In genomic region chr10:131786756-131787605, GRCh38 we compare ENCODE assay signal across 8 cellular contexts.
DNase-seq lines count a peak whose midpoint lies in the region; ATAC-seq and TF ChIP-seq lines count a peak whose summit lies in the region.

No MANE protein-coding gene starts in this region.

- H3K27me3 Mint-ChIP-seq in CD4-positive, alpha-beta memory T cell, result peaks cover 9 to 16% of the 10 kb centered on the region in 2 donors
- H3K27me3 Mint-ChIP-seq in H9 (ENCODE audit: low read depth), result peaks cover 7% of the 10 kb centered on the region

- H3K27ac ChIP-seq in CD4-positive, alpha-beta memory T cell (ENCODE audit: low read depth, low read length), result no peak overlapping the region
- H3K27ac ChIP-seq in H9 (ENCODE audit: insufficient read length, low read depth, low read length), result no peak overlapping the region
- H3K27ac ChIP-seq in SU-DHL-6 (ENCODE audit: low read depth, low read length), result no peak overlapping the region
- no peak overlapping the region for H3K27ac ChIP-seq in parathyroid adenoma

- no peak overlapping the region for H3T11ph ChIP-seq in H9 (ENCODE audit: low read length)

- ATAC-seq in GM19324 (IDR thresholded peaks at IDR 0.05; ENCODE audit: low FRiP score, unreplicated experiment) (no peak), HG02973 (IDR thresholded peaks at IDR 0.05; ENCODE audit: unreplicated experiment) (no peak)

- H2AK5ac ChIP-seq in H9 (ENCODE audit: insufficient read length, low read length), result no peak overlapping the region

- H3K9me3 Mint-ChIP-seq in CD4-positive, alpha-beta memory T cell, result peaks cover 0 to 11% (median 3%) of the 10 kb centered on the region in 8 donors
- H3K9me3 Mint-ChIP-seq in H9, result peaks cover 34% of the 10 kb centered on the region in 2 experiments

- no peaks in the 10 kb centered on the region for H3F3A ChIP-seq in SU-DHL-6 (ENCODE audit: insufficient read depth)

- H2BK20ac ChIP-seq in H9 (ENCODE audit: low read depth, low read length, poor library complexity, severe bottlenecking), result no peak overlapping the region

- POLR2A ChIA-PET in CD4-positive, alpha-beta memory T cell (lab: Charles Lee; ENCODE audit: partially characterized antibody), result no interaction called here

- H3K18ac ChIP-seq in H9 (ENCODE audit: insufficient read length, low read depth, low read length), result no peak overlapping the region

- H3K23me2 ChIP-seq in H9 (ENCODE audit: insufficient read length, low read depth, low read length, poor library complexity, severe bottlenecking), result no peaks in the 10 kb centered on the region

- no peaks in the 10 kb centered on the region for H4K20me1 ChIP-seq in H9 (ENCODE audit: control insufficient read depth, insufficient read depth, insufficient read length)
- H4K20me1 ChIP-seq in SU-DHL-6 (ENCODE audit: low read depth, low read length), result no peaks in the 10 kb centered on the region

- H4K5ac ChIP-seq in H9 (ENCODE audit: insufficient read length, low read depth, low read length), result no peak overlapping the region

- H3K79me2 ChIP-seq in H9 (ENCODE audit: insufficient read depth, low read length), result no peaks in the 10 kb centered on the region
- H3K79me2 ChIP-seq in SU-DHL-6 (ENCODE audit: insufficient read depth, low read length), result no peaks in the 10 kb centered on the region
- no peaks in the 10 kb centered on the region for H3K79me2 ChIP-seq in parathyroid adenoma

- intact Hi-C loops in CD4-positive, alpha-beta memory T cell (cut with micrococcal nuclease), result no loop called here

- H4K91ac ChIP-seq in H9 (ENCODE audit: insufficient read length, low read depth, low read length), result no peak overlapping the region

- H3K4me1 ChIP-seq in CD4-positive, alpha-beta memory T cell (ENCODE audit: insufficient read depth, low read length), result no peaks in the 10 kb centered on the region
- H3K4me1 ChIP-seq in H9 (ENCODE audit: insufficient read depth, low read length), result peaks cover 5% of the 10 kb centered on the region; the same call in 1 of the 2 replicates
- no peaks in the 10 kb centered on the region for H3K4me1 ChIP-seq in parathyroid adenoma

- H3K4me2 ChIP-seq in H9 (ENCODE audit: insufficient read depth, insufficient read length, low read length) (no peak overlapping the region), SU-DHL-6 (ENCODE audit: low read depth, low read length, poor library complexity, severe bottlenecking) (no peak overlapping the region), parathyroid adenoma (ENCODE audit: low read length) (no peak overlapping the region)

- no peak overlapping the region for H2BK12ac ChIP-seq in H9 (ENCODE audit: insufficient read length, low read depth, low read length)

- CTCF ChIA-PET in CD4-positive, alpha-beta memory T cell (lab: Charles Lee; ENCODE audit: partially characterized antibody), result interaction anchor here (1.1 kb wide), 1 partner anchor 23 kb away, joined by 3 read pairs; no protein-coding TSS in a partner anchor

- no peak overlapping the region for H3K56ac ChIP-seq in H9 (ENCODE audit: insufficient read length, low read depth, low read length)

- H3K14ac ChIP-seq in H9 (ENCODE audit: insufficient read depth, low read length), result no peak overlapping the region

- no peak overlapping the region for H3K4me3 Mint-ChIP-seq in CD4-positive, alpha-beta memory T cell
- no peak overlapping the region for H3K4me3 Mint-ChIP-seq in H9

- no peak overlapping the region for H3K23ac ChIP-seq in H9 (ENCODE audit: insufficient read length, low read depth, low read length)

- no peaks in the 10 kb centered on the region for H3K36me3 Mint-ChIP-seq in CD4-positive, alpha-beta memory T cell
- peaks cover 0 to 24% (median 8%) of the 10 kb centered on the region in 3 experiments; a peak in 4 of 7 replicates for H3K36me3 Mint-ChIP-seq in H9 (ENCODE audit: insufficient read depth in 1 of 3, low read depth in 3 of 3)

- H3K4ac ChIP-seq in H9 (ENCODE audit: low read depth, low read length), result no peak overlapping the region

- no CpG with 5 or more reads among the region's 13 CpGs for WGBS in H9 (ENCODE audit: extremely low coverage, insufficient read length, low lambda C conversion rate)

- no peaks in the 10 kb centered on the region for H3K27me3 ChIP-seq in CD4-positive, alpha-beta memory T cell (ENCODE audit: insufficient read depth, low read length)
- H3K27me3 ChIP-seq in H9 (ENCODE audit: insufficient read depth, low read length), result no peaks in the 10 kb centered on the region
- no peaks in the 10 kb centered on the region for H3K27me3 ChIP-seq in SU-DHL-6 (ENCODE audit: low read length)
- no peaks in the 10 kb centered on the region for H3K27me3 ChIP-seq in parathyroid adenoma (ENCODE audit: control insufficient read depth, insufficient read depth, low read length)

- H2BK120ac ChIP-seq in H9 (ENCODE audit: low read depth, low read length, poor library complexity, severe bottlenecking), result no peak overlapping the region

- no peaks in the 10 kb centered on the region for H3K36me3 ChIP-seq in CD4-positive, alpha-beta memory T cell (ENCODE audit: insufficient read depth, low read length)
- H3K36me3 ChIP-seq in SU-DHL-6 (ENCODE audit: low read length) (no peaks in the 10 kb centered on the region), parathyroid adenoma (ENCODE audit: control insufficient read depth, insufficient read depth, low read length) (no peaks in the 10 kb centered on the region)

- H3K9me3 ChIP-seq in CD4-positive, alpha-beta memory T cell (ENCODE audit: control insufficient read depth in 1 of 2, low read length in 2 of 2), result no peaks in the 10 kb centered on the region
- H3K9me3 ChIP-seq in H9 (ENCODE audit: control insufficient read depth, low read depth, low read length) (peaks cover 6% of the 10 kb centered on the region), SU-DHL-6 (ENCODE audit: insufficient read depth, low read length) (no peaks in the 10 kb centered on the region), parathyroid adenoma (ENCODE audit: control insufficient read depth, low read length) (no peaks in the 10 kb centered on the region)

- H3K4me1 Mint-ChIP-seq in CD4-positive, alpha-beta memory T cell, result no peaks in the 10 kb centered on the region
- H3K4me1 Mint-ChIP-seq in H9, result peaks cover 13 to 16% of the 10 kb centered on the region in 2 experiments

- H2BK15ac ChIP-seq in H9 (ENCODE audit: low read depth, low read length), result no peak overlapping the region

- H3K9me2 ChIP-seq in SU-DHL-6 (replicated peaks; ENCODE audit: insufficient read depth, low read length), result no peaks in the 10 kb centered on the region

- H4K8ac ChIP-seq in H9 (replicated peaks; ENCODE audit: insufficient read length, low read depth, low read length), result no peak overlapping the region

- H2AFZ ChIP-seq in H9 (ENCODE audit: low read length), result no peak overlapping the region
- no peak overlapping the region for H2AFZ ChIP-seq in SU-DHL-6 (ENCODE audit: low read depth, low read length, severe bottlenecking)
- no peak overlapping the region for H2AFZ ChIP-seq in parathyroid adenoma

- H3K9ac ChIP-seq in H9 (ENCODE audit: extremely low read depth, insufficient read length, low read length) (no peak overlapping the region), SU-DHL-6 (ENCODE audit: low read length) (no peak overlapping the region), parathyroid adenoma (no peak overlapping the region)

- peak in 3 of 5 donors; percentile 1 to 15 (median 4) for DNase-seq in CD4-positive, alpha-beta memory T cell
- DNase-seq in H9, result peak; percentile 18
- peak; percentile 50 for DNase-seq in epithelial cell of esophagus (ENCODE audit: low read depth)
- DNase-seq in AG08395 (ENCODE audit: low spot score), result no peak

- TF ChIP-seq CTCF in H9 (conservative IDR thresholded peaks at IDR 0.05), result peak; percentile 84
- TF ChIP-seq CTCF in SU-DHL-6 (IDR thresholded peaks at IDR 0.05; ENCODE audit: insufficient read depth, low read length, poor library complexity, severe bottlenecking), result peak; percentile 60
- TF ChIP-seq CTCF in epithelial cell of esophagus (IDR thresholded peaks at IDR 0.05; ENCODE audit: insufficient read depth, low read depth, low read length, missing control alignments), result peak; percentile 62
- TF ChIP-seq CTCF in parathyroid adenoma (IDR thresholded peaks at IDR 0.05), result peak; percentile 74

- H3K79me1 ChIP-seq in H9 (ENCODE audit: insufficient read depth, low read depth, low read length, poor library complexity, severe bottlenecking), result no peaks in the 10 kb centered on the region

- no peak overlapping the region for H3K27ac Mint-ChIP-seq in CD4-positive, alpha-beta memory T cell
- no peak overlapping the region for H3K27ac Mint-ChIP-seq in H9

- H2BK5ac ChIP-seq in H9 (ENCODE audit: insufficient read length, low read length), result no peak overlapping the region

- no peak overlapping the region for H3K4me3 ChIP-seq in CD4-positive, alpha-beta memory T cell (ENCODE audit: low read length in 2 of 2)
- no peak overlapping the region for H3K4me3 ChIP-seq in SU-DHL-6 (ENCODE audit: insufficient read depth, low read length, poor library complexity, severe bottlenecking)
- H3K4me3 ChIP-seq in epithelial cell of esophagus (ENCODE audit: low read length), result no peak overlapping the region
- H3K4me3 ChIP-seq in parathyroid adenoma (ENCODE audit: low read depth, low read length), result no peak overlapping the region
